Comparison of ENCODE assay signal across 8 cellular contexts in the genomic region with DNA sequence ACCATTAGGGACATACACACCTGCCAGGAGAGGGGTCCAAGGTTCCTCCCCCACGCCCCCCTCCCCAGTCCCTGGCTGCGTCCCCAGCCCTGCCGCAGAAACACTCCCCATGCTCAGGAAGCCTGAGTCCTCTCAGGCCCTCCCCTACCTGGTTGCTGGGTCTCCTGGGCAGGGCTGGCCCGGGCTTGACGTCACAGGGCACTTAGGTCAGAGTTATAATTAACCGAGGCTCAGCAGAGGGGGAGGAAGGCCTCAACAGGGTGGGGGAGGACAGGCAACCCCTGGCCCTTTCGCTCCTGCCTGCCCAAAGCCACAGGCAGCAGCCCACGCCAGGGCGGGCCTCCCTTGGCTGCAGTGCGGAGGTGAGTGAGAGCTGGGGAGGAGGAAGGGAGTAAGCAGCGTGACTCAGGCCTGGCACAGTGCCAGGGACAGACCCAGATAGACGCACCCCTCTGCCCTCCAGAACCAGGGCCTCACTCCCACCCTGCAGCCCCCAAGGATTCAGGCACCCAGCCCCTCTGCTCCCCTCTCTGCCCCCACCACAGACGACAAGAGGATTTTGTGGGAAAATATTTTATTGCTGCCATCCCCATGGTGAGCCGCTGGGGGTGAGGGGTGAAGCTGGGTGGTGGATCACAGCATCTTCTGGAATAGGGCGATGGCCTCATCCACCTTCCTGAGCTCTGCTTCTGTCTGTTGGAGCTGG. TPM values are rescaled to one million over a fixed set of nuclear protein-coding genes. Genes with fewer than 3 reads are reported as not detected.
DNase-seq lines count a peak whose midpoint lies in the region; ATAC-seq and FAIRE-seq lines count a peak whose summit lies in the region.

A gene with protein sequence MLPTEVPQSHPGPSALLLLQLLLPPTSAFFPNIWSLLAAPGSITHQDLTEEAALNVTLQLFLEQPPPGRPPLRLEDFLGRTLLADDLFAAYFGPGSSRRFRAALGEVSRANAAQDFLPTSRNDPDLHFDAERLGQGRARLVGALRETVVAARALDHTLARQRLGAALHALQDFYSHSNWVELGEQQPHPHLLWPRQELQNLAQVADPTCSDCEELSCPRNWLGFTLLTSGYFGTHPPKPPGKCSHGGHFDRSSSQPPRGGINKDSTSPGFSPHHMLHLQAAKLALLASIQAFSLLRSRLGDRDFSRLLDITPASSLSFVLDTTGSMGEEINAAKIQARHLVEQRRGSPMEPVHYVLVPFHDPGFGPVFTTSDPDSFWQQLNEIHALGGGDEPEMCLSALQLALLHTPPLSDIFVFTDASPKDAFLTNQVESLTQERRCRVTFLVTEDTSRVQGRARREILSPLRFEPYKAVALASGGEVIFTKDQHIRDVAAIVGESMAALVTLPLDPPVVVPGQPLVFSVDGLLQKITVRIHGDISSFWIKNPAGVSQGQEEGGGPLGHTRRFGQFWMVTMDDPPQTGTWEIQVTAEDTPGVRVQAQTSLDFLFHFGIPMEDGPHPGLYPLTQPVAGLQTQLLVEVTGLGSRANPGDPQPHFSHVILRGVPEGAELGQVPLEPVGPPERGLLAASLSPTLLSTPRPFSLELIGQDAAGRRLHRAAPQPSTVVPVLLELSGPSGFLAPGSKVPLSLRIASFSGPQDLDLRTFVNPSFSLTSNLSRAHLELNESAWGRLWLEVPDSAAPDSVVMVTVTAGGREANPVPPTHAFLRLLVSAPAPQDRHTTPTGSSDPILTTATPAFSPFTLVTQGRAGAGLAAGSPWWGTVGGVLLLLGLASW (minus strand): TSS at position 368 of the 706 bp plus-strand sequence. CDS start 549 bp downstream, outside the sequence.

- peaks cover 0 to 4% of the 10 kb centered on the region in 2 donors for H3K4me1 ChIP-seq in small intestine (ENCODE audit: control insufficient read depth in 2 of 2, insufficient read depth in 1 of 2, low read depth in 1 of 2, low read length in 1 of 2)

- H3K4me1 Mint-ChIP-seq in activated naive CD8-positive, alpha-beta T cell treated with anti-CD3 and anti-CD28 coated beads for 36 hours: peaks cover 29% of the 10 kb centered on the region

- H3K27me3 Mint-ChIP-seq in activated naive CD8-positive, alpha-beta T cell treated with anti-CD3 and anti-CD28 coated beads for 36 hours: peaks cover 6% of the 10 kb centered on the region

- WGBS in small intestine, 3 donors: 11 to 18% (median 15%) methylated on average over 12 to 15 of the region's 15 CpGs

- H3K4me3 ChIP-seq in MG63: no peak within 1 kb of the TSS
- H3K4me3 ChIP-seq in small intestine (ENCODE audit: low read depth in 1 of 2, low read length in 2 of 2): no peak within 1 kb of the TSS

- intact Hi-C loops in left ventricle myocardium superior (cut with micrococcal nuclease): no loop called here

- DNase-seq in COR-L47 (lab: John Stamatoyannopoulos, UW) (peak; percentile 60), MG63 (peak; percentile 82), T follicular helper cell (ENCODE audit: low read depth) (peak; percentile 26), left ventricle myocardium superior (peak; percentile 82), small intestine (peak; percentile 89), amniotic stem cell (lab: John Stamatoyannopoulos, UW) (no peak)
- DNase-seq in activated naive CD8-positive, alpha-beta T cell treated with anti-CD3 and anti-CD28 coated beads for 36 hours: peak; percentile 88

- H3K27ac ChIP-seq in small intestine (ENCODE audit: low read depth in 1 of 2, low read length in 1 of 2): peak within 1 kb of the TSS; percentile 66 to 79

- ATAC-seq in GM21786 (IDR thresholded peaks at IDR 0.05; ENCODE audit: unreplicated experiment) (peak; percentile 81), left ventricle myocardium superior (peak; percentile 92)

- H3K27me3 ChIP-seq in MG63 (no peaks in the 10 kb centered on the region), small intestine (ENCODE audit: control insufficient read depth in 2 of 2, insufficient read depth in 2 of 2, low read length in 2 of 2) (no peaks in the 10 kb centered on the region)

- peaks cover 25% of the 10 kb centered on the region for H3K36me3 Mint-ChIP-seq in activated naive CD8-positive, alpha-beta T cell treated with anti-CD3 and anti-CD28 coated beads for 36 hours

- peaks cover 3% of the 10 kb centered on the region; the same call in 1 of the 2 replicates for H3K36me3 ChIP-seq in MG63
- H3K36me3 ChIP-seq in small intestine (ENCODE audit: control insufficient read depth in 2 of 2, insufficient read depth in 2 of 2, low read length in 2 of 2): peaks cover 0 to 7% of the 10 kb centered on the region in 2 donors

- H3K27ac Mint-ChIP-seq in activated naive CD8-positive, alpha-beta T cell treated with anti-CD3 and anti-CD28 coated beads for 36 hours: peak within 1 kb of the TSS; percentile 51

- H3K4me3 Mint-ChIP-seq in activated naive CD8-positive, alpha-beta T cell treated with anti-CD3 and anti-CD28 coated beads for 36 hours: peak within 1 kb of the TSS; percentile 40

- H3K9me3 ChIP-seq in MG63 (no peaks in the 10 kb centered on the region), small intestine (ENCODE audit: control insufficient read depth, low read depth) (no peaks in the 10 kb centered on the region)

- H3K9me3 Mint-ChIP-seq in activated naive CD8-positive, alpha-beta T cell treated with anti-CD3 and anti-CD28 coated beads for 36 hours: no peaks in the 10 kb centered on the region

- FAIRE-seq in small intestine (lab: Jason Lieb, UNC): no peak

RNA-seq across cellular contexts. Expression of the gene that starts here (rescaled TPM):
- total RNA-seq in MG63 (2014; rRNA removed; shearing (Covaris generic); ENCODE audit: low replicate concordance): 0.13 and 0.84 TPM in 2 replicates
- 1 to 10 TPM; 1.6 to 1.7 TPM for total RNA-seq in activated naive CD8-positive, alpha-beta T cell treated with anti-CD3 and anti-CD28 coated beads for 36 hours
- total RNA-seq in left ventricle myocardium superior: 12.8 TPM
- 1 to 10 TPM; 2.9 to 9.8 (median 3.0) TPM for polyA plus RNA-seq in small intestine

Comparison
In these comparisons a context has a peak if more than half of its experiments do, and no peak if none do; other contexts are left out.
1. Peak in DNase-seq in MG63; RNA of the gene not detected or under 1 TPM.